27 cellular contexts compared by ENCODE assay signal in genomic region chr7:98691619-98692018, GRCh38.
"Had no signal": no experiment of that assay in that cellular context is flagged by ENCODE, and none has a peak within 500 bp of the region (broad histone marks: within the 10 kb centered on the region; RNA-seq: fewer than 3 reads in every experiment).

No MANE protein-coding gene starts in this region.

- ATAC-seq: stimulated activated effector memory CD8-positive, alpha-beta T cell treated with anti-CD3 and anti-CD28 coated beads, Interleukin-12 subunit alpha, Interleukin-12 subunit beta, amount 100 ng/mL, for 72 hours; stimulated activated memory B cell treated with anti-CD40 and anti-IgM and Interleukin-4, amounts not matched to agents 10 μg/mL and 1 μg/mL and 100 μg/mL, for 72 hours; stimulated activated naive B cell treated with anti-CD40 and anti-IgM and Interleukin-4, amounts not matched to agents 10 μg/mL and 1 μg/mL and 100 μg/mL, for 72 hours; stimulated activated naive CD8-positive, alpha-beta T cell treated with anti-CD3 and anti-CD28 coated beads, Interleukin-15, amount 100 ng/mL, for 72 hours; stimulated activated naive CD8-positive, alpha-beta T cell treated with anti-CD3 and anti-CD28 coated beads, Interleukin-15, Interleukin-2, amounts not matched to agents 100 U/mL and 50 U/mL, for 24 hours; upper lobe of right lung had no signal

- DNase-seq: stimulated activated CD4-positive, alpha-beta T cell treated with anti-CD3 and anti-CD28 coated beads, Interleukin-2, amount 100 ng/mL, for 48 hours; stimulated activated CD4-positive, alpha-beta T cell treated with anti-CD3 and anti-CD28 coated beads, Interleukin-4, amount 100 ng/mL, for 1 hour; stimulated activated CD4-positive, alpha-beta T cell treated with anti-CD3 and anti-CD28 coated beads, Interleukin-4, amount 100 ng/mL, for 24 hours; stimulated activated CD4-positive, alpha-beta T cell treated with anti-CD3 and anti-CD28 coated beads, Interleukin-4, amount 100 ng/mL, for 4 hours; stimulated activated CD8-positive, alpha-beta memory T cell treated with anti-CD3 and anti-CD28 coated beads, Interleukin-4, amount 100 ng/mL, for 48 hours; stimulated activated naive B cell treated with anti-CD40 and anti-IgM and Interleukin-4, amounts not matched to agents 10 μg/mL and 1 μg/mL and 100 μg/mL, for 72 hours; stimulated activated naive CD4-positive, alpha-beta T cell; stimulated activated naive CD4-positive, alpha-beta T cell treated with Interleukin-2 at 50 U/mL for 16 hours; stimulated activated naive CD8-positive, alpha-beta T cell treated with anti-CD3 and anti-CD28 coated beads, Interleukin-15, amount 100 ng/mL, for 72 hours; stimulated activated naive CD8-positive, alpha-beta T cell treated with anti-CD3 and anti-CD28 coated beads, Interleukin-15, Interleukin-2, amounts not matched to agents 100 U/mL and 50 U/mL, for 24 hours; stomach; substantia nigra; testis; thyroid gland; transverse colon; trophoblast cell; upper lobe of left lung; upper lobe of right lung; uterus had no signal

- H3K27me3 ChIP-seq: suprapubic skin, testis, thyroid gland, tibial nerve, transverse colon, upper lobe of left lung, upper lobe of right lung, uterus, vagina had no signal

- H3K4me1 ChIP-seq: stomach, suprapubic skin, testis, thyroid gland, tibial artery, tibial nerve, transverse colon, upper lobe of left lung, upper lobe of right lung, uterus, vagina had no signal

- H3K36me3 ChIP-seq: stomach, suprapubic skin, thoracic aorta, thyroid gland, tibial artery, tibial nerve, transverse colon, upper lobe of left lung, upper lobe of right lung, uterus, vagina had no signal

- H3K4me3 ChIP-seq: stomach, suprapubic skin, testis, thoracic aorta, thyroid gland, tibial artery, tibial nerve, transverse colon, upper lobe of left lung, upper lobe of right lung, uterus, vagina had no signal

- H3K27ac ChIP-seq: stomach, suprapubic skin, testis, thoracic aorta, thyroid gland, tibial artery, tibial nerve, transverse colon, upper lobe of left lung, upper lobe of right lung, uterus, vagina had no signal

- FAIRE-seq: urothelium cell line had no signal

- H3K9me3 ChIP-seq: testis, thyroid gland, vagina had no signal
